Comparison of ENCODE assay signal across 23 cellular contexts in genomic region chr12:19189522-19189921, GRCh38. TPM values are rescaled to one million over a fixed set of nuclear protein-coding genes. Genes with fewer than 3 reads are reported as not detected.
A peak's percentile ranks its signal among the peaks of the same experiment; 100 is the strongest.
DNase-seq lines count a peak whose midpoint lies in the region; ATAC-seq, FAIRE-seq and TF ChIP-seq lines count a peak whose summit lies in the region.
"Had no signal": no experiment of that assay in that cellular context is flagged by ENCODE, and none has a peak within 500 bp of the region (broad histone marks: within the 10 kb centered on the region; RNA-seq: fewer than 3 reads in every experiment).

No MANE protein-coding gene starts in this region.

- H3K9me3 ChIP-seq in right cardiac atrium (ENCODE audit: control insufficient read depth, low read length) (no peaks in the 10 kb centered on the region), thoracic aorta (no peaks in the 10 kb centered on the region)
- H3K9me3 ChIP-seq: esophagus squamous epithelium, gastrocnemius medialis had no signal

- TF ChIP-seq CTCF in thoracic aorta (IDR thresholded peaks at IDR 0.05), result no peak

- no peak for DNase-seq in H54 (ENCODE audit: insufficient read length, low spot score)
- no peak for DNase-seq in RCC 7860 (ENCODE audit: low spot score)
- no peak for DNase-seq in right cardiac atrium
- no peak for DNase-seq in thoracic aorta (ENCODE audit: low spot score)
- no peak for DNase-seq in NCI-H128 (lab: John Stamatoyannopoulos, UW; ENCODE audit: unreplicated experiment)
- DNase-seq: activated CD8-positive, alpha-beta memory T cell treated with anti-CD3 and anti-CD28 coated beads for 24 hours; activated naive CD4-positive, alpha-beta T cell treated with anti-CD3 and anti-CD28 coated beads, Interleukin-2, amount 50 U/mL, for 16 hours; activated T-cell treated with anti-CD3 and anti-CD28 coated beads, Interleukin-2, amount 50 U/mL, for 72 hours; cerebellar nuclear complex; DMS79; effector CD8-positive, alpha-beta T cell; esophagus squamous epithelium; gastrocnemius medialis; NCI-H1092; NCI-H2029 treated with DMSO at 0.1 percent for 48 hours; nephron progenitor cell; posterior cingulate gyrus; SHP77 treated with DMSO at 0.1 percent for 48 hours; T-cell had no signal

- intact Hi-C loops in right cardiac atrium (cut with DNase I), result loop anchor here (5.0 to 10.0 kb wide), 6 partner anchors 55 to 765 kb away; no protein-coding TSS in a partner anchor

- WGBS in right cardiac atrium, result 44% methylated on average over 1 of the region's 1 CpG

- H3K4me3 ChIP-seq in right cardiac atrium (ENCODE audit: low read length), result no peak overlapping the region
- H3K4me3 ChIP-seq in thoracic aorta, result no peak overlapping the region
- H3K4me3 ChIP-seq: esophagus squamous epithelium, gastrocnemius medialis, GM12878 had no signal

- ATAC-seq in right cardiac atrium, result no peak
- no peak for ATAC-seq in thoracic aorta (ENCODE audit: insufficient number of reproducible peaks, low FRiP score, low read depth)
- no peak for ATAC-seq in HG03135 (IDR thresholded peaks at IDR 0.05; ENCODE audit: unreplicated experiment)
- no peak for ATAC-seq in GM18502 (IDR thresholded peaks at IDR 0.05; ENCODE audit: poor library complexity, unreplicated experiment)
- ATAC-seq: activated T-cell treated with anti-CD3 and anti-CD28 coated beads, Interleukin-2, amount 50 U/mL, for 72 hours; gastrocnemius medialis; GM12878; T-cell had no signal

- peaks cover 5% of the 10 kb centered on the region for H3K4me1 ChIP-seq in right cardiac atrium (ENCODE audit: control insufficient read depth, insufficient read depth, low read length)
- H3K4me1 ChIP-seq in thoracic aorta (ENCODE audit: control insufficient read depth in 1 of 2, low read depth in 2 of 2), result peaks cover 37 to 58% of the 10 kb centered on the region in 2 donors
- H3K4me1 ChIP-seq: gastrocnemius medialis had no signal

- no peaks in the 10 kb centered on the region for H3K27me3 ChIP-seq in right cardiac atrium (ENCODE audit: control insufficient read depth, insufficient read depth)
- H3K27me3 ChIP-seq in thoracic aorta (replicated peaks; ENCODE audit: insufficient read depth), result no peaks in the 10 kb centered on the region
- H3K27me3 ChIP-seq: esophagus squamous epithelium, gastrocnemius medialis had no signal

- no peaks in the 10 kb centered on the region for H3K36me3 ChIP-seq in thoracic aorta
- H3K36me3 ChIP-seq: esophagus squamous epithelium, gastrocnemius medialis had no signal

- no peak for TF ChIP-seq POLR2A in H54 (IDR thresholded peaks at IDR 0.05; ENCODE audit: low read depth, low read length)

- peak overlapping the region; percentile 38 for H3K27ac ChIP-seq in right cardiac atrium (ENCODE audit: low read length)
- peak overlapping the region; percentile 73 to 80 for H3K27ac ChIP-seq in thoracic aorta
- H3K27ac ChIP-seq: gastrocnemius medialis had no signal

- FAIRE-seq in H54 (lab: Jason Lieb, UNC) (peak; percentile 82), RCC 7860 (lab: Jason Lieb, UNC) (peak; percentile 4)
- FAIRE-seq: GM12878, TTC549 had no signal

RNA-seq across cellular contexts. Expression of gene PLEKHA5, which starts 60.0 kb away (rescaled TPM):
- 10 to 100 TPM; 51.0 to 88.0 (median 74.8) TPM for total RNA-seq in right cardiac atrium
- 47.3 TPM for polyA plus RNA-seq in right cardiac atrium
- total RNA-seq in thoracic aorta, result 10 to 100 TPM; 18.4 to 27.7 TPM
